ENCODE assay signal across 3 cellular contexts in the genomic region with DNA sequence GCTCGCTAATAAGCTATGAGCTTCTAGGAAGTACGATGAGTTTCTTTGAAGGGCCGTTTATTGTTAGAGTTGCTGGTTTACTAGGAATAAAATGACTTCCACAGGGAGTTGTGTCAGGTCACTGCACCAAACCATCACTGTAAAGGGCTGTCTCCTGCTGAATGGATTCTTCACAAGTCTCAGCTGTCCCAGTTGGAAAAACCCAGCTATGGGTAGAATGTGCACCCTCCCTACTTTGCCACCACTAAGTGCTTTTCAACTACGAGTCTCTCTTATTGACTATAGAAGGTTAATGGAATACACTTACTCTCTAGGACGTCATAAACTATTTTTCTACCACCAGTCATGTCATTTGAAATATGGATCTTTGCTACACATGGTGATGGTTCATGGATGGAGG.
TF ChIP-seq lines count a peak whose summit lies in the region.

No MANE protein-coding gene starts in this region.

TF ChIP-seq in A549, 52 proteins besides CTCF, POLR2A, EP300 and RAD21:
- TF ChIP-seq, protein P1, sequence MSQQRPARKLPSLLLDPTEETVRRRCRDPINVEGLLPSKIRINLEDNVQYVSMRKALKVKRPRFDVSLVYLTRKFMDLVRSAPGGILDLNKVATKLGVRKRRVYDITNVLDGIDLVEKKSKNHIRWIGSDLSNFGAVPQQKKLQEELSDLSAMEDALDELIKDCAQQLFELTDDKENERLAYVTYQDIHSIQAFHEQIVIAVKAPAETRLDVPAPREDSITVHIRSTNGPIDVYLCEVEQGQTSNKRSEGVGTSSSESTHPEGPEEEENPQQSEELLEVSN (IDR thresholded peaks at IDR 0.05; ENCODE audit: borderline replicate concordance, low read depth), result no peak
- no peak for TF ChIP-seq FOXS1 (CRISPR knock-in tag; IDR thresholded peaks at IDR 0.05)
- TF ChIP-seq ZNF302 (CRISPR knock-in tag; IDR thresholded peaks at IDR 0.05), result no peak
- no peak for TF ChIP-seq ZSCAN20 (CRISPR knock-in tag; IDR thresholded peaks at IDR 0.05)
- TF ChIP-seq, protein P2, sequence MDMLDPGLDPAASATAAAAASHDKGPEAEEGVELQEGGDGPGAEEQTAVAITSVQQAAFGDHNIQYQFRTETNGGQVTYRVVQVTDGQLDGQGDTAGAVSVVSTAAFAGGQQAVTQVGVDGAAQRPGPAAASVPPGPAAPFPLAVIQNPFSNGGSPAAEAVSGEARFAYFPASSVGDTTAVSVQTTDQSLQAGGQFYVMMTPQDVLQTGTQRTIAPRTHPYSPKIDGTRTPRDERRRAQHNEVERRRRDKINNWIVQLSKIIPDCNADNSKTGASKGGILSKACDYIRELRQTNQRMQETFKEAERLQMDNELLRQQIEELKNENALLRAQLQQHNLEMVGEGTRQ (IDR thresholded peaks at IDR 0.05), result no peak
- TF ChIP-seq TFCP2L1 (CRISPR knock-in tag; IDR thresholded peaks at IDR 0.05), result no peak
- TF ChIP-seq HOXB5 (CRISPR knock-in tag; IDR thresholded peaks at IDR 0.05), result no peak
- TF ChIP-seq POLR2AphosphoS2 (conservative IDR thresholded peaks at IDR 0.05; ENCODE audit: low read length), result no peak
- TF ChIP-seq RNF2 (IDR thresholded peaks at IDR 0.05; ENCODE audit: borderline replicate concordance, low read depth), result no peak
- TF ChIP-seq JUN (IDR thresholded peaks at IDR 0.05), result no peak
- TF ChIP-seq, protein P3, sequence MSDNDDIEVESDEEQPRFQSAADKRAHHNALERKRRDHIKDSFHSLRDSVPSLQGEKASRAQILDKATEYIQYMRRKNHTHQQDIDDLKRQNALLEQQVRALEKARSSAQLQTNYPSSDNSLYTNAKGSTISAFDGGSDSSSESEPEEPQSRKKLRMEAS (IDR thresholded peaks at IDR 0.05), result no peak

TF ChIP-seq in HCT116, 20 proteins besides CTCF, POLR2A, EP300 and RAD21 (continued from another document):
- TF ChIP-seq, protein P4, sequence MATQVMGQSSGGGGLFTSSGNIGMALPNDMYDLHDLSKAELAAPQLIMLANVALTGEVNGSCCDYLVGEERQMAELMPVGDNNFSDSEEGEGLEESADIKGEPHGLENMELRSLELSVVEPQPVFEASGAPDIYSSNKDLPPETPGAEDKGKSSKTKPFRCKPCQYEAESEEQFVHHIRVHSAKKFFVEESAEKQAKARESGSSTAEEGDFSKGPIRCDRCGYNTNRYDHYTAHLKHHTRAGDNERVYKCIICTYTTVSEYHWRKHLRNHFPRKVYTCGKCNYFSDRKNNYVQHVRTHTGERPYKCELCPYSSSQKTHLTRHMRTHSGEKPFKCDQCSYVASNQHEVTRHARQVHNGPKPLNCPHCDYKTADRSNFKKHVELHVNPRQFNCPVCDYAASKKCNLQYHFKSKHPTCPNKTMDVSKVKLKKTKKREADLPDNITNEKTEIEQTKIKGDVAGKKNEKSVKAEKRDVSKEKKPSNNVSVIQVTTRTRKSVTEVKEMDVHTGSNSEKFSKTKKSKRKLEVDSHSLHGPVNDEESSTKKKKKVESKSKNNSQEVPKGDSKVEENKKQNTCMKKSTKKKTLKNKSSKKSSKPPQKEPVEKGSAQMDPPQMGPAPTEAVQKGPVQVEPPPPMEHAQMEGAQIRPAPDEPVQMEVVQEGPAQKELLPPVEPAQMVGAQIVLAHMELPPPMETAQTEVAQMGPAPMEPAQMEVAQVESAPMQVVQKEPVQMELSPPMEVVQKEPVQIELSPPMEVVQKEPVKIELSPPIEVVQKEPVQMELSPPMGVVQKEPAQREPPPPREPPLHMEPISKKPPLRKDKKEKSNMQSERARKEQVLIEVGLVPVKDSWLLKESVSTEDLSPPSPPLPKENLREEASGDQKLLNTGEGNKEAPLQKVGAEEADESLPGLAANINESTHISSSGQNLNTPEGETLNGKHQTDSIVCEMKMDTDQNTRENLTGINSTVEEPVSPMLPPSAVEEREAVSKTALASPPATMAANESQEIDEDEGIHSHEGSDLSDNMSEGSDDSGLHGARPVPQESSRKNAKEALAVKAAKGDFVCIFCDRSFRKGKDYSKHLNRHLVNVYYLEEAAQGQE (IDR thresholded peaks at IDR 0.05; ENCODE audit: low read depth), result no peak
- TF ChIP-seq JUND (IDR thresholded peaks at IDR 0.05) (no peak), POLR2AphosphoS5 (IDR thresholded peaks at IDR 0.05; ENCODE audit: low read depth, low read length) (no peak), ZFX (IDR thresholded peaks at IDR 0.05) (no peak), CBX3 (IDR thresholded peaks at IDR 0.05; ENCODE audit: low read depth) (no peak), EZH2phosphoT487 (IDR thresholded peaks at IDR 0.05; ENCODE audit: borderline replicate concordance) (no peak), ELF1 (IDR thresholded peaks at IDR 0.05; ENCODE audit: borderline replicate concordance, low read depth) (no peak), ZNF274 (IDR thresholded peaks at IDR 0.05; ENCODE audit: low read depth, low read length) (no peak), EGR1 (IDR thresholded peaks at IDR 0.05; ENCODE audit: low read depth) (no peak), TCF7L2 (IDR thresholded peaks at IDR 0.05; ENCODE audit: borderline replicate concordance, extremely low read depth, insufficient read depth, insufficient read length) (no peak), EZH2 (IDR thresholded peaks at IDR 0.05) (no peak), SP1 (IDR thresholded peaks at IDR 0.05; ENCODE audit: low read depth) (no peak), FOSL1 (IDR thresholded peaks at IDR 0.05; ENCODE audit: low read depth) (no peak), YY1 (IDR thresholded peaks at IDR 0.05; ENCODE audit: extremely low read depth, insufficient replicate concordance, low read depth, low read length) (no peak), SIN3A (IDR thresholded peaks at IDR 0.05; ENCODE audit: low read depth) (no peak), SRF (IDR thresholded peaks at IDR 0.05; ENCODE audit: low read depth) (no peak)
- TF ChIP-seq, protein P5, sequence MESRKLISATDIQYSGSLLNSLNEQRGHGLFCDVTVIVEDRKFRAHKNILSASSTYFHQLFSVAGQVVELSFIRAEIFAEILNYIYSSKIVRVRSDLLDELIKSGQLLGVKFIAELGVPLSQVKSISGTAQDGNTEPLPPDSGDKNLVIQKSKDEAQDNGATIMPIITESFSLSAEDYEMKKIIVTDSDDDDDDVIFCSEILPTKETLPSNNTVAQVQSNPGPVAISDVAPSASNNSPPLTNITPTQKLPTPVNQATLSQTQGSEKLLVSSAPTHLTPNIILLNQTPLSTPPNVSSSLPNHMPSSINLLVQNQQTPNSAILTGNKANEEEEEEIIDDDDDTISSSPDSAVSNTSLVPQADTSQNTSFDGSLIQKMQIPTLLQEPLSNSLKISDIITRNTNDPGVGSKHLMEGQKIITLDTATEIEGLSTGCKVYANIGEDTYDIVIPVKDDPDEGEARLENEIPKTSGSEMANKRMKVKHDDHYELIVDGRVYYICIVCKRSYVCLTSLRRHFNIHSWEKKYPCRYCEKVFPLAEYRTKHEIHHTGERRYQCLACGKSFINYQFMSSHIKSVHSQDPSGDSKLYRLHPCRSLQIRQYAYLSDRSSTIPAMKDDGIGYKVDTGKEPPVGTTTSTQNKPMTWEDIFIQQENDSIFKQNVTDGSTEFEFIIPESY (IDR thresholded peaks at IDR 0.05; ENCODE audit: extremely low read depth, insufficient replicate concordance, low read length), result no peak
- TF ChIP-seq, protein P6, sequence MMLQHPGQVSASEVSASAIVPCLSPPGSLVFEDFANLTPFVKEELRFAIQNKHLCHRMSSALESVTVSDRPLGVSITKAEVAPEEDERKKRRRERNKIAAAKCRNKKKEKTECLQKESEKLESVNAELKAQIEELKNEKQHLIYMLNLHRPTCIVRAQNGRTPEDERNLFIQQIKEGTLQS (IDR thresholded peaks at IDR 0.05), result no peak
- TF ChIP-seq, protein P3 (IDR thresholded peaks at IDR 0.05), result no peak
TF ChIP-seq in HCT116: peak in this region for 0.

TF ChIP-seq in endothelial cell of umbilical vein, 7 proteins besides CTCF, POLR2A, EP300 and RAD21 (continued from another document):
- TF ChIP-seq MYC (IDR thresholded peaks at IDR 0.05; ENCODE audit: low read depth, low read length) (no peak), EZH2 (IDR thresholded peaks at IDR 0.05; ENCODE audit: borderline replicate concordance, low read depth, low read length, severe bottlenecking) (no peak)
- TF ChIP-seq, protein P3 (IDR thresholded peaks at IDR 0.05; ENCODE audit: insufficient read depth, insufficient read length), result no peak
